Comparison of ENCODE assay signal across 1 cellular context in the genomic region with DNA sequence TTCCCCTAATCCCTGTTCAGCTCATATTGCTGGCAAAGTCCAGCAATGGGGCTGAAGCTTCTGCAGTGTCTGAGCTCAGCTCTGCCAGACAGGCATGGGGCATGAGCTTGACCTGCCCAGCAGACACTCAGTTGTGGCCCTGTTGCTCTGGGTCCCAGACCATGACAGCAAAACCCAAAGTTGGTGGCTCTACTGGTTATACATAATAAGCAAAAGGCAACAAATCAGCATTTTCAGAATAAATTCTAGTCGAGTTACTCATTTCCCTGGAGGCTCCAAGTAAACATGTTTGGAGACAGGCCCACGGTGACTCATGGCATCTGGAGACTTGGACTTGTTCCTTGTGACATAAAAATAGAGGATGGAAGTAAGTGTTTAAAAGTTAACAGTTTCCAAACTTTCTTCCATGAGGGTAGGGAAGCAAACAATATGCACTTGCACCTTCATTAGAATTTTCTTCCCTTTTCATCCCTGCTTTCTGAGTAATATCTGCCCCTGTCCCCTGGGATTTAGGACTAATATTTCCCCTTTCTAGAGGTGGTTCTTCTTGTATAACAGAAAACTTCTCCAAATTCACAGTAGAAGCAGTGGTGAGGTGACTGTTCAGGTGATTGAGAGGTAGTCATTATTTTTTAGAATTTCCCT.
TF ChIP-seq lines count a peak whose summit lies in the region.

No MANE protein-coding gene starts in this region.

TF ChIP-seq in SK-N-SH, 30 proteins besides CTCF, POLR2A, EP300 and RAD21 (continued from another document):
- TF ChIP-seq, protein P1, sequence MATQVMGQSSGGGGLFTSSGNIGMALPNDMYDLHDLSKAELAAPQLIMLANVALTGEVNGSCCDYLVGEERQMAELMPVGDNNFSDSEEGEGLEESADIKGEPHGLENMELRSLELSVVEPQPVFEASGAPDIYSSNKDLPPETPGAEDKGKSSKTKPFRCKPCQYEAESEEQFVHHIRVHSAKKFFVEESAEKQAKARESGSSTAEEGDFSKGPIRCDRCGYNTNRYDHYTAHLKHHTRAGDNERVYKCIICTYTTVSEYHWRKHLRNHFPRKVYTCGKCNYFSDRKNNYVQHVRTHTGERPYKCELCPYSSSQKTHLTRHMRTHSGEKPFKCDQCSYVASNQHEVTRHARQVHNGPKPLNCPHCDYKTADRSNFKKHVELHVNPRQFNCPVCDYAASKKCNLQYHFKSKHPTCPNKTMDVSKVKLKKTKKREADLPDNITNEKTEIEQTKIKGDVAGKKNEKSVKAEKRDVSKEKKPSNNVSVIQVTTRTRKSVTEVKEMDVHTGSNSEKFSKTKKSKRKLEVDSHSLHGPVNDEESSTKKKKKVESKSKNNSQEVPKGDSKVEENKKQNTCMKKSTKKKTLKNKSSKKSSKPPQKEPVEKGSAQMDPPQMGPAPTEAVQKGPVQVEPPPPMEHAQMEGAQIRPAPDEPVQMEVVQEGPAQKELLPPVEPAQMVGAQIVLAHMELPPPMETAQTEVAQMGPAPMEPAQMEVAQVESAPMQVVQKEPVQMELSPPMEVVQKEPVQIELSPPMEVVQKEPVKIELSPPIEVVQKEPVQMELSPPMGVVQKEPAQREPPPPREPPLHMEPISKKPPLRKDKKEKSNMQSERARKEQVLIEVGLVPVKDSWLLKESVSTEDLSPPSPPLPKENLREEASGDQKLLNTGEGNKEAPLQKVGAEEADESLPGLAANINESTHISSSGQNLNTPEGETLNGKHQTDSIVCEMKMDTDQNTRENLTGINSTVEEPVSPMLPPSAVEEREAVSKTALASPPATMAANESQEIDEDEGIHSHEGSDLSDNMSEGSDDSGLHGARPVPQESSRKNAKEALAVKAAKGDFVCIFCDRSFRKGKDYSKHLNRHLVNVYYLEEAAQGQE (IDR thresholded peaks at IDR 0.05; ENCODE audit: low read depth, low read length) = 0 out of 2 replicates have a peak, but pooled peaks have one; percentile 16
- TF ChIP-seq GATA2 (CRISPR knock-in tag; IDR thresholded peaks at IDR 0.05) (no peak), GABPA (IDR thresholded peaks at IDR 0.05; ENCODE audit: low read depth) (peak; percentile 12; the same call in 1 of the 2 replicates), EZH2phosphoT487 (IDR thresholded peaks at IDR 0.05; ENCODE audit: borderline replicate concordance, low read depth) (no peak), YY1 (IDR thresholded peaks at IDR 0.05; ENCODE audit: low read depth) (no peak), TEAD4 (IDR thresholded peaks at IDR 0.05; ENCODE audit: borderline replicate concordance, insufficient read depth) (peak; percentile 82), ELF1 (IDR thresholded peaks at IDR 0.05) (no peak), RXRA (IDR thresholded peaks at IDR 0.05; ENCODE audit: borderline replicate concordance, low read depth) (0 out of 2 replicates have a peak, but pooled peaks have one; percentile 43), FOSL2 (IDR thresholded peaks at IDR 0.05; ENCODE audit: borderline replicate concordance, low read depth) (peak; percentile 96), MXI1 (IDR thresholded peaks at IDR 0.05; ENCODE audit: low read depth, low read length) (no peak), SMC3 (IDR thresholded peaks at IDR 0.05; ENCODE audit: low read depth, low read length) (no peak), CHD2 (IDR thresholded peaks at IDR 0.05; ENCODE audit: low read length, partially characterized antibody) (no peak), MEF2A (IDR thresholded peaks at IDR 0.05; ENCODE audit: borderline replicate concordance, low read depth) (peak; percentile 53)
- TF ChIP-seq, protein P2, sequence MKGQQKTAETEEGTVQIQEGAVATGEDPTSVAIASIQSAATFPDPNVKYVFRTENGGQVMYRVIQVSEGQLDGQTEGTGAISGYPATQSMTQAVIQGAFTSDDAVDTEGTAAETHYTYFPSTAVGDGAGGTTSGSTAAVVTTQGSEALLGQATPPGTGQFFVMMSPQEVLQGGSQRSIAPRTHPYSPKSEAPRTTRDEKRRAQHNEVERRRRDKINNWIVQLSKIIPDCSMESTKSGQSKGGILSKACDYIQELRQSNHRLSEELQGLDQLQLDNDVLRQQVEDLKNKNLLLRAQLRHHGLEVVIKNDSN (IDR thresholded peaks at IDR 0.05; ENCODE audit: borderline replicate concordance, low read depth) = no peak
- TF ChIP-seq, protein P3, sequence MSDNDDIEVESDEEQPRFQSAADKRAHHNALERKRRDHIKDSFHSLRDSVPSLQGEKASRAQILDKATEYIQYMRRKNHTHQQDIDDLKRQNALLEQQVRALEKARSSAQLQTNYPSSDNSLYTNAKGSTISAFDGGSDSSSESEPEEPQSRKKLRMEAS (IDR thresholded peaks at IDR 0.05; ENCODE audit: low read depth) = peak; percentile 39; the same call in 1 of the 2 replicates
